In genomic region chr7:81715984-81716588, GRCh38 we compare ENCODE assay signal across 9 cellular contexts. TPM values are rescaled to one million over a fixed set of nuclear protein-coding genes. Genes with fewer than 3 reads are reported as not detected.
A peak's percentile ranks its signal among the peaks of the same experiment; 100 is the strongest.
DNase-seq lines count a peak whose midpoint lies in the region; ATAC-seq, FAIRE-seq and TF ChIP-seq lines count a peak whose summit lies in the region.
"Had no signal": no experiment of that assay in that cellular context is flagged by ENCODE, and none has a peak within 500 bp of the region (broad histone marks: within the 10 kb centered on the region; RNA-seq: fewer than 3 reads in every experiment).

No MANE protein-coding gene starts in this region.

- TF ChIP-seq CTCF in MCF 10A (IDR thresholded peaks at IDR 0.05; ENCODE audit: unreplicated experiment) (peak; percentile 75), breast epithelium (IDR thresholded peaks at IDR 0.05) (no peak), H1 (IDR thresholded peaks at IDR 0.05; ENCODE audit: control extremely low read depth in 1 of 3, insufficient read depth in 1 of 3, low read depth in 1 of 3, low read length in 3 of 3) (peak in 2 of 3 experiments; percentile 36 to 57; a peak in 3 of 4 replicates), thyroid gland (IDR thresholded peaks at IDR 0.05) (peak in 4 of 6 experiments; percentile 26 to 52 (median 42))

- H3K9me3 ChIP-seq in breast epithelium (no peaks in the 10 kb centered on the region), H1 (ENCODE audit: insufficient read depth in 2 of 2, low read depth in 1 of 2, low read length in 1 of 2) (no peaks in the 10 kb centered on the region), thyroid gland (no peaks in the 10 kb centered on the region)

- BruUV-seq in MCF 10A (replicated peaks; lab: Mats Ljungman, UMichigan), result no TSS peak

- 87% methylated on average over 5 of the region's 5 CpGs; no CpG with 5 or more reads in 1 of the 2 experiments for WGBS in H1 (ENCODE audit: extremely low coverage in 1 of 2, insufficient coverage in 1 of 2, insufficient read length in 1 of 2, insufficient replicate concordance in 2 of 2, low coverage in 1 of 2, low lambda C conversion rate in 2 of 2, missing lambda C conversion rate in 1 of 2), 2 experiments
- WGBS in thyroid gland, 2 donors, result 69 to 70% methylated on average over 5 of the region's 5 CpGs

- no peak overlapping the region for H3K4me2 ChIP-seq in H1 (ENCODE audit: insufficient read depth in 1 of 2, low read depth in 2 of 2, low read length in 2 of 2)

- TF ChIP-seq RAD21 in H1 (IDR thresholded peaks at IDR 0.05 in 1 of 2, conservative IDR thresholded peaks at IDR 0.05 in 1 of 2; ENCODE audit: low read depth in 2 of 2, low read length in 2 of 2), result peak; percentile 74 to 78

- CTCF ChIA-PET in MCF 10A (lab: Yijun Ruan, JAX), result interaction anchor here (0.5 to 11.3 kb wide), 45 partner anchors 9 to 866 kb away, joined by 3 to 224 read pairs (median 4); partner anchors contain the start of gene HGF
- CTCF ChIA-PET in H1 (lab: Charles Lee; ENCODE audit: partially characterized antibody), result interaction anchor here (0.7 to 3.1 kb wide), 8 partner anchors 9 to 233 kb away, joined by 3 to 27 read pairs (median 4); partner anchors contain the start of gene HGF

- no peak overlapping the region for H3K56ac ChIP-seq in H1 (replicated peaks; ENCODE audit: insufficient read length, low read depth, low read length)

- POLR2A ChIA-PET in MCF 10A (lab: Yijun Ruan, JAX), result interaction anchor here (1.8 kb wide), 1 partner anchor 217 kb away, joined by 4 read pairs; no protein-coding TSS in a partner anchor
- POLR2A ChIA-PET in H1 (lab: Charles Lee; ENCODE audit: partially characterized antibody), result interaction anchor here (0.7 kb wide), 1 partner anchor 48 kb away, joined by 3 read pairs; no protein-coding TSS in a partner anchor

- H3K27ac ChIP-seq in breast epithelium, result no peak overlapping the region
- no peak overlapping the region for H3K27ac ChIP-seq in H1 (ENCODE audit: low read depth, low read length)
- no peak overlapping the region for H3K27ac ChIP-seq in thyroid gland

- H3K27me3 ChIP-seq in breast epithelium, result no peaks in the 10 kb centered on the region
- no peaks in the 10 kb centered on the region for H3K27me3 ChIP-seq in H1 (replicated peaks in 1 of 4; ENCODE audit: control insufficient read depth in 3 of 4, extremely low read depth in 1 of 4, insufficient read depth in 3 of 4, low read length in 3 of 4)
- no peaks in the 10 kb centered on the region for H3K27me3 ChIP-seq in thyroid gland

- no peak overlapping the region for H3K4ac ChIP-seq in H1 (replicated peaks; ENCODE audit: insufficient read length, low read depth, low read length)

- no peaks in the 10 kb centered on the region for H3K9me3 Mint-ChIP-seq in MCF 10A (ENCODE audit: unreplicated experiment)

- TF ChIP-seq POLR2A in breast epithelium (IDR thresholded peaks at IDR 0.05) (no peak), H1 (IDR thresholded peaks at IDR 0.05; ENCODE audit: control extremely low read depth in 1 of 2, low read depth in 2 of 2, low read length in 2 of 2) (no peak), thyroid gland (IDR thresholded peaks at IDR 0.05) (no peak)

- no peak overlapping the region for H2AK5ac ChIP-seq in H1 (ENCODE audit: low read depth, low read length)

- no peak for TF ChIP-seq EP300 in H1 (IDR thresholded peaks at IDR 0.05; ENCODE audit: borderline replicate concordance in 1 of 2, low read depth in 2 of 2, low read length in 2 of 2)

- no peak overlapping the region for H3K14ac ChIP-seq in H1 (ENCODE audit: insufficient read length)

- H2BK20ac ChIP-seq in H1 (ENCODE audit: low read length), result no peak overlapping the region

- H3K23me2 ChIP-seq in H1 (ENCODE audit: low read depth, low read length), result no peaks in the 10 kb centered on the region

- H4K8ac ChIP-seq in H1 (ENCODE audit: extremely low read depth, insufficient read depth, low read length), result no peak overlapping the region

- no peak overlapping the region for H2BK120ac ChIP-seq in H1 (replicated peaks; ENCODE audit: low read depth, low read length)

- no peaks in the 10 kb centered on the region for H3K79me1 ChIP-seq in H1 (ENCODE audit: low read depth, low read length)

- no peak overlapping the region for H2BK5ac ChIP-seq in H1 (ENCODE audit: low read depth, low read length)

- H3K9ac ChIP-seq in H1 (replicated peaks in 1 of 4; ENCODE audit: extremely low read depth in 1 of 4, low read depth in 3 of 4, low read length in 3 of 4), result no peak overlapping the region

- H3K36me3 ChIP-seq in breast epithelium (no peaks in the 10 kb centered on the region), H1 (ENCODE audit: control insufficient read depth in 2 of 4, insufficient read depth in 4 of 4, low read length in 3 of 4) (no peaks in the 10 kb centered on the region), thyroid gland (no peaks in the 10 kb centered on the region)

- H4K91ac ChIP-seq in H1 (replicated peaks; ENCODE audit: insufficient read length, low read length), result no peak overlapping the region

- ATAC-seq in GM18519 (IDR thresholded peaks at IDR 0.05; ENCODE audit: low FRiP score, unreplicated experiment), result no peak

- no peak overlapping the region for H3K18ac ChIP-seq in H1 (ENCODE audit: extremely low read depth, low read length)

- no peak overlapping the region for H3K23ac ChIP-seq in H1 (ENCODE audit: insufficient read length)

- H3K27me3 Mint-ChIP-seq in MCF 10A (ENCODE audit: insufficient read depth, unreplicated experiment), result no peaks in the 10 kb centered on the region

- H3K4me3 Mint-ChIP-seq in MCF 10A (ENCODE audit: unreplicated experiment), result no peak overlapping the region

- no peak overlapping the region for H4K5ac ChIP-seq in H1 (ENCODE audit: insufficient read length, low read depth, low read length)

- intact Hi-C loops in MCF 10A (cut with micrococcal nuclease), result loop anchor here (1.0 to 2.0 kb wide), 4 partner anchors 217 to 301 kb away; no protein-coding TSS in a partner anchor
- intact Hi-C loops in breast epithelium (cut with DNase I; ENCODE audit: low total_unique reads), result loop anchor here (5.0 kb wide), 1 partner anchor 1339 kb away; no protein-coding TSS in a partner anchor
- intact Hi-C loops in thyroid gland (cut with DNase I), result loop anchor here (10.0 kb wide), 1 partner anchor 211 kb away; no protein-coding TSS in a partner anchor

- FAIRE-seq in H1 (lab: Jason Lieb, UNC), result no peak

- H3K4me1 Mint-ChIP-seq in MCF 10A (ENCODE audit: insufficient read depth, unreplicated experiment), result no peaks in the 10 kb centered on the region

- no peak overlapping the region for H2BK15ac ChIP-seq in H1 (ENCODE audit: low read length)

- H2AFZ ChIP-seq in H1 (ENCODE audit: low read length), result no peak overlapping the region

- H4K20me1 ChIP-seq in H1 (replicated peaks in 1 of 2; ENCODE audit: control insufficient read depth in 1 of 2, insufficient read depth in 2 of 2, low read length in 2 of 2), result no peaks in the 10 kb centered on the region

- no peak overlapping the region for H2BK12ac ChIP-seq in H1 (ENCODE audit: low read depth, low read length)

- peak; percentile 58 for DNase-seq in MCF 10A (ENCODE audit: unreplicated experiment)
- DNase-seq in breast epithelium (ENCODE audit: low spot score in 2 of 2), result no peak
- DNase-seq in NCI-H510A (lab: John Stamatoyannopoulos, UW), result peak; percentile 2
- DNase-seq in H1 (ENCODE audit: low read depth in 1 of 2, low spot score in 2 of 2), result no peak
- peak; percentile 4 to 7 for DNase-seq in thyroid gland
- DNase-seq in NCI-H187 (lab: John Stamatoyannopoulos, UW), result no peak
- DNase-seq in AG08396 (ENCODE audit: low spot score), result no peak
- DNase-seq: activated CD4-positive, alpha-beta T cell treated with anti-CD3 and anti-CD28 coated beads for 1 hour had no signal

- H3K27ac Mint-ChIP-seq in MCF 10A (ENCODE audit: low read depth, unreplicated experiment), result no peak overlapping the region

- H3K36me3 Mint-ChIP-seq in MCF 10A (ENCODE audit: insufficient read depth, unreplicated experiment), result no peaks in the 10 kb centered on the region

- H3K4me1 ChIP-seq in breast epithelium (no peaks in the 10 kb centered on the region), H1 (replicated peaks in 1 of 4; ENCODE audit: control insufficient read depth in 3 of 4, insufficient read depth in 4 of 4, low read length in 3 of 4) (no peaks in the 10 kb centered on the region), thyroid gland (no peaks in the 10 kb centered on the region)

- H3K4me3 ChIP-seq in breast epithelium, result no peak overlapping the region
- H3K4me3 ChIP-seq in H1 (ENCODE audit: extremely low read depth in 1 of 4, insufficient read depth in 2 of 4, low read depth in 3 of 4, low read length in 4 of 4), result no peak overlapping the region
- no peak overlapping the region for H3K4me3 ChIP-seq in thyroid gland (replicated peaks in 1 of 3)

- H3K79me2 ChIP-seq in H1 (ENCODE audit: control insufficient read depth in 1 of 2, insufficient read depth in 2 of 2, low read length in 2 of 2), result no peaks in the 10 kb centered on the region

RNA-seq across cellular contexts. Expression of gene HGF, which starts 53.8 kb away (rescaled TPM):
- total RNA-seq in MCF 10A (2022), result not detected in 2 replicates
- total RNA-seq in breast epithelium, result 10 to 100 TPM in 1 of 3 donors, 1 to 10 TPM in 2; 8.5 to 15.7 (median 8.6) TPM
- 0.15 and 0.60 TPM in 2 replicates for total RNA-seq in H1 (2021; fragmentation: NEBNext Ultra II Directional; extraction: Animal tissue kit (Norgen Biotek cat#: 25700))
- polyA plus RNA-seq in H1 (2011; rRNA removed), result 0.05 TPM in 2 replicates
- polyA plus RNA-seq in H1 (2011; cell fraction: cytosol; rRNA removed), result 0.01 TPM
- 0.09 TPM for polyA plus RNA-seq in H1 (2011; cell fraction: nucleus; rRNA removed)
- 0.08 to 0.19 TPM (median 0.13 TPM) in 4 replicates for polyA plus RNA-seq in H1 (2012, experiment 1 of 2)
- polyA plus RNA-seq in H1 (2012, experiment 2 of 2), result not detected
- 0.06 TPM for polyA plus RNA-seq in H1 (2013, experiment 1 of 2)
- polyA plus RNA-seq in H1 (2013, experiment 2 of 2), result 0.13 TPM
- polyA minus RNA-seq in H1 (2011; rRNA and poly(A)+ RNA removed), result 0.10 and 0.16 TPM in 2 replicates
- polyA minus RNA-seq in H1 (2011; cell fraction: cytosol; rRNA and poly(A)+ RNA removed), result not detected
- polyA minus RNA-seq in H1 (2011; cell fraction: nucleus; rRNA and poly(A)+ RNA removed), result 0.60 TPM
- 10 to 100 TPM in 3 of 4 donors, 1 to 10 TPM in 1; 9.7 to 31.4 (median 12.6) TPM for total RNA-seq in thyroid gland

Comparison
In these comparisons a context has a peak if more than half of its experiments do, and no peak if none do; other contexts are left out.
1. DNase-seq: peak in MCF 10A (single experiment), NCI-H510A (single experiment) and thyroid gland (2 of 2); none in breast epithelium (0 of 2), H1 (0 of 2), NCI-H187 (0 of 2) and AG08396 (single experiment).
2. CTCF ChIP-seq: peak in MCF 10A (single experiment), H1 (2 of 3) and thyroid gland (4 of 6); none in breast epithelium (0 of 3).